Comparison of ENCODE assay signal across 20 cellular contexts in genomic region chr12:39611818-39612217, GRCh38. TPM values are rescaled to one million over a fixed set of nuclear protein-coding genes. Genes with fewer than 3 reads are reported as not detected.
DNase-seq lines count a peak whose midpoint lies in the region; ATAC-seq and TF ChIP-seq lines count a peak whose summit lies in the region.
"Had no signal": no experiment of that assay in that cellular context is flagged by ENCODE, and none has a peak within 500 bp of the region (broad histone marks: within the 10 kb centered on the region; RNA-seq: fewer than 3 reads in every experiment).

No MANE protein-coding gene starts in this region.

- no peak overlapping the region for H3K4me3 ChIP-seq in KMS-11 (IDR thresholded peaks at IDR 0.05; ENCODE audit: insufficient read depth, low read depth, low read length)
- peak overlapping the region; percentile 45 for H3K4me3 ChIP-seq in adipocyte (ENCODE audit: low read length)
- H3K4me3 ChIP-seq in subcutaneous abdominal adipose tissue (ENCODE audit: low read depth in 1 of 5, low read length in 5 of 5) = no peak overlapping the region
- H3K4me3 ChIP-seq: GM23338 had no signal

- H4K20me1 ChIP-seq in KMS-11 (ENCODE audit: insufficient read depth) = no peaks in the 10 kb centered on the region

- H3K4me1 ChIP-seq in KMS-11 (ENCODE audit: low read depth, poor library complexity, severe bottlenecking) (peaks cover 32% of the 10 kb centered on the region), adipocyte (ENCODE audit: control insufficient read depth, insufficient read depth, low read length) (peaks cover 30% of the 10 kb centered on the region), subcutaneous abdominal adipose tissue (ENCODE audit: control insufficient read depth in 5 of 5, insufficient read depth in 5 of 5, low read length in 5 of 5) (peaks cover 0 to 31% (median 9%) of the 10 kb centered on the region in 5 donors)

- H3K27me3 ChIP-seq in KMS-11 (ENCODE audit: insufficient read depth, low read depth) (no peaks in the 10 kb centered on the region), adipocyte (replicated peaks; ENCODE audit: control insufficient read depth, insufficient read depth, low read length) (no peaks in the 10 kb centered on the region), subcutaneous abdominal adipose tissue (ENCODE audit: control insufficient read depth in 5 of 5, insufficient read depth in 4 of 5, low read length in 5 of 5) (no peaks in the 10 kb centered on the region)

- peaks cover 73% of the 10 kb centered on the region for H3K4me1 Mint-ChIP-seq in activated naive CD4-positive, alpha-beta T cell treated with anti-CD3 and anti-CD28 coated beads, Interleukin-2, amount 50 U/mL, for 24 hours
- H3K4me1 Mint-ChIP-seq: GM23338 had no signal

- no peaks in the 10 kb centered on the region for H3K9me3 ChIP-seq in adipocyte (ENCODE audit: control insufficient read depth, low read length)
- H3K9me3 ChIP-seq in subcutaneous abdominal adipose tissue (ENCODE audit: control insufficient read depth in 5 of 5, low read length in 5 of 5) = no peaks in the 10 kb centered on the region

- no peak for TF ChIP-seq CTCF in KMS-11 (conservative IDR thresholded peaks at IDR 0.05; ENCODE audit: low read depth, low read length)

- peaks cover 17% of the 10 kb centered on the region for H3K36me3 Mint-ChIP-seq in activated naive CD4-positive, alpha-beta T cell treated with anti-CD3 and anti-CD28 coated beads, Interleukin-2, amount 50 U/mL, for 24 hours
- H3K36me3 Mint-ChIP-seq in activated naive CD4-positive, alpha-beta T cell treated with anti-CD3 and anti-CD28 coated beads, Interleukin-2, amount 50 U/mL, for 72 hours = peaks cover 0 to 12% of the 10 kb centered on the region in 2 donors

- no peak overlapping the region for H2AFZ ChIP-seq in KMS-11 (ENCODE audit: low read depth)
- H2AFZ ChIP-seq: GM23338 had no signal

- peak overlapping the region; percentile 53 for H3K27ac Mint-ChIP-seq in activated naive CD4-positive, alpha-beta T cell treated with anti-CD3 and anti-CD28 coated beads, Interleukin-2, amount 50 U/mL, for 24 hours
- no peak overlapping the region for H3K27ac Mint-ChIP-seq in activated naive CD4-positive, alpha-beta T cell treated with anti-CD3 and anti-CD28 coated beads, Interleukin-2, amount 50 U/mL, for 72 hours
- H3K27ac Mint-ChIP-seq: GM23338 had no signal

- no peaks in the 10 kb centered on the region for H3K36me3 ChIP-seq in KMS-11 (ENCODE audit: insufficient read depth)
- peaks cover 43% of the 10 kb centered on the region for H3K36me3 ChIP-seq in adipocyte (ENCODE audit: control insufficient read depth, insufficient read depth, low read length, severe bottlenecking)
- H3K36me3 ChIP-seq in subcutaneous abdominal adipose tissue (ENCODE audit: control insufficient read depth in 5 of 5, insufficient read depth in 5 of 5, low read length in 5 of 5) = peaks cover 0 to 5% (median 1%) of the 10 kb centered on the region in 5 donors

- no peak for DNase-seq in activated naive CD4-positive, alpha-beta T cell treated with anti-CD3 and anti-CD28 coated beads, Interleukin-2, amount 50 U/mL, for 72 hours (ENCODE audit: low spot score in 2 of 2)
- no peak for DNase-seq in adipocyte (ENCODE audit: low read depth)
- no peak for DNase-seq in middle frontal gyrus (ENCODE audit: extremely low spot score, low spot score)
- DNase-seq: C1 segment of cervical spinal cord, DMS79 treated with DMSO at 0.1 percent for 48 hours, HCEC 1CT, NCI-H1417, NCI-H187 treated with DMSO at 0.1 percent for 48 hours, NCI-H226, NCI-H524, NCI-H82, OCI-M1, SHP77 had no signal

- no peak overlapping the region for H3K27ac ChIP-seq in KMS-11
- peak overlapping the region; percentile 91 for H3K27ac ChIP-seq in subcutaneous abdominal adipose tissue (ENCODE audit: low read depth, low read length)
- H3K27ac ChIP-seq: HL-60 had no signal

- no peaks in the 10 kb centered on the region for H3K27me3 Mint-ChIP-seq in activated naive CD4-positive, alpha-beta T cell treated with anti-CD3 and anti-CD28 coated beads, Interleukin-2, amount 50 U/mL, for 24 hours

- no peak for ATAC-seq in activated naive CD4-positive, alpha-beta T cell treated with anti-CD3 and anti-CD28 coated beads, Interleukin-2, amount 50 U/mL, for 72 hours
- no peak for ATAC-seq in GM21367 (IDR thresholded peaks at IDR 0.05; ENCODE audit: unreplicated experiment)
- ATAC-seq: GM23338 had no signal

- no peak overlapping the region for H3K9ac ChIP-seq in KMS-11
- H3K9ac ChIP-seq in adipocyte (ENCODE audit: low read length) = no peak overlapping the region
- H3K9ac ChIP-seq in subcutaneous abdominal adipose tissue (ENCODE audit: low read length in 5 of 5) = peak overlapping the region in 1 of 5 donors; percentile 36

- no peak overlapping the region for H3K4me3 Mint-ChIP-seq in activated naive CD4-positive, alpha-beta T cell treated with anti-CD3 and anti-CD28 coated beads, Interleukin-2, amount 50 U/mL, for 24 hours
- H3K4me3 Mint-ChIP-seq: GM23338 had no signal

- peaks cover 78% of the 10 kb centered on the region for H3K79me2 ChIP-seq in KMS-11 (ENCODE audit: insufficient read depth, low read depth)

- no peaks in the 10 kb centered on the region for H3K9me3 Mint-ChIP-seq in activated naive CD4-positive, alpha-beta T cell treated with anti-CD3 and anti-CD28 coated beads, Interleukin-2, amount 50 U/mL, for 24 hours
- H3K9me3 Mint-ChIP-seq in activated naive CD4-positive, alpha-beta T cell treated with anti-CD3 and anti-CD28 coated beads, Interleukin-2, amount 50 U/mL, for 72 hours = no peaks in the 10 kb centered on the region
- H3K9me3 Mint-ChIP-seq: GM23338 had no signal

- 0 out of 2 replicates have a peak overlapping the region, but pooled peaks have one; percentile 7 for H3K4me2 ChIP-seq in KMS-11
- H3K4me2 ChIP-seq: GM23338 had no signal

RNA-seq across cellular contexts. Expression of gene ABCD2, which starts 7.8 kb away (rescaled TPM):
- total RNA-seq in activated naive CD4-positive, alpha-beta T cell treated with anti-CD3 and anti-CD28 coated beads, Interleukin-2, amount 50 U/mL, for 72 hours = 1 to 10 TPM; 5.9 to 7.3 TPM
- total RNA-seq: GM23338, M059J had no signal
